ENCODE assay signal across 19 cellular contexts in the genomic region with DNA sequence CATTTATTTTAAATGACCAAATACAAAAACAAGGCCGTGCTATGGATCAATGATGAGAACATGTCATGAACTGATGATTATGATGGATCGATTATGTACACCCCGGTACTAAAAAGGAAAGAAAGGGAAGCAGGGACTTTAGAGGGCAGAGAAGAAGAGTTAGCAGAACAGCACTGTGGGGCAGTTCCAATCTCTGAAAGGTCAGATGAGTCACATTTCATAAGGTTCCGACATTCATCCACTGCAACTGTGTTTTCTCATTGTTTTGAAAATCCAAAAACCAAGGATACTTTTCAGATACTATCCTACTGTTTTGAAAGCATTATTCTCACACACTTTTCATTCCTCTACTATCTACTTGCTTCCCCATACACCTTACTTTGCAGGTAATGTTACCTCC.
DNase-seq lines count a peak whose midpoint lies in the region; ATAC-seq and TF ChIP-seq lines count a peak whose summit lies in the region.
"Had no signal": no experiment of that assay in that cellular context is flagged by ENCODE, and none has a peak within 500 bp of the region (broad histone marks: within the 10 kb centered on the region; RNA-seq: fewer than 3 reads in every experiment).

No MANE protein-coding gene starts in this region.

- 25 to 53% (median 45%) methylated on average over 4 of the region's 4 CpGs for WGBS in adrenal gland, 4 donors
- WGBS in gastroesophageal sphincter (ENCODE audit: low coverage in 1 of 2), 2 donors = 42 to 59% methylated on average over 2 to 4 of the region's 4 CpGs

- peak; percentile 53 for ATAC-seq in gastroesophageal sphincter
- ATAC-seq in sciatic nerve = peak; percentile 70
- no peak for ATAC-seq in GM21515 (IDR thresholded peaks at IDR 0.05; ENCODE audit: unreplicated experiment)
- ATAC-seq: activated T-helper 17 cell treated with anti-CD3 and anti-CD28 coated beads, Interleukin-2, amount 50 U/mL, for 72 hours; body of pancreas; left colon; stimulated activated effector memory CD8-positive, alpha-beta T cell treated with anti-CD3 and anti-CD28 coated beads, Interleukin-12 subunit alpha, Interleukin-12 subunit beta, amount 100 ng/mL, for 72 hours had no signal

- intact Hi-C loops in adrenal gland (cut with DNase I) (no loop called here), sciatic nerve (cut with DNase I) (no loop called here)

- no peak overlapping the region for H3K4me3 ChIP-seq in adrenal gland
- no peak overlapping the region for H3K4me3 ChIP-seq in gastroesophageal sphincter
- H3K4me3 ChIP-seq in HAP-1 = no peak overlapping the region
- H3K4me3 ChIP-seq: body of pancreas, MG63, thoracic aorta had no signal

- H3K9me3 ChIP-seq in adrenal gland (replicated peaks in 1 of 3) (no peaks in the 10 kb centered on the region), gastroesophageal sphincter (no peaks in the 10 kb centered on the region), HAP-1 (no peaks in the 10 kb centered on the region; the same call in 1 of the 2 replicates)
- H3K9me3 ChIP-seq: body of pancreas, MG63, thoracic aorta had no signal

- H3K36me3 ChIP-seq in adrenal gland (replicated peaks in 1 of 2) (no peaks in the 10 kb centered on the region), gastroesophageal sphincter (no peaks in the 10 kb centered on the region), HAP-1 (replicated peaks) (no peaks in the 10 kb centered on the region)
- H3K36me3 ChIP-seq: MG63, thoracic aorta had no signal

- TF ChIP-seq POLR2A in adrenal gland (IDR thresholded peaks at IDR 0.05) (no peak), gastroesophageal sphincter (IDR thresholded peaks at IDR 0.05) (no peak)

- no peak for TF ChIP-seq EP300 in gastroesophageal sphincter (IDR thresholded peaks at IDR 0.05)

- TF ChIP-seq CTCF in adrenal gland (IDR thresholded peaks at IDR 0.05) (no peak), gastroesophageal sphincter (IDR thresholded peaks at IDR 0.05) (no peak), GM13977 (IDR thresholded peaks at IDR 0.05; ENCODE audit: extremely low read depth, insufficient read depth, missing control alignments) (no peak)

- in situ Hi-C loops in HAP-1 (cut with MboI; ENCODE audit: low sequenced_read_pairs) = no loop called here
- in situ Hi-C loops in GM13977 (cut with MboI; ENCODE audit: low pct_unique_long_range_greater_than_20kb, low sequenced_read_pairs, unreplicated experiment) = no loop called here

- peak overlapping the region in 3 of 5 donors; percentile 0 to 32 (median 32) for H3K27ac ChIP-seq in adrenal gland
- peak overlapping the region; percentile 19 to 43 (median 29) for H3K27ac ChIP-seq in gastroesophageal sphincter
- H3K27ac ChIP-seq: HL-60, thoracic aorta had no signal

- H3K27me3 ChIP-seq in adrenal gland = no peaks in the 10 kb centered on the region
- no peaks in the 10 kb centered on the region for H3K27me3 ChIP-seq in gastroesophageal sphincter
- no peaks in the 10 kb centered on the region for H3K27me3 ChIP-seq in HAP-1 (ENCODE audit: low read depth)
- H3K27me3 ChIP-seq: body of pancreas, MG63 had no signal

- peak; percentile 23 for DNase-seq in EL
- peak in 4 of 7 donors; percentile 10 to 21 (median 14) for DNase-seq in adrenal gland
- no peak for DNase-seq in sciatic nerve (ENCODE audit: low spot score)
- no peak for DNase-seq in HAP-1 (ENCODE audit: low spot score in 2 of 2)
- no peak for DNase-seq in GM13977 (ENCODE audit: low spot score)
- no peak for DNase-seq in SKM-1 (lab: John Stamatoyannopoulos, UW; ENCODE audit: unreplicated experiment)
- DNase-seq: activated CD4-positive, alpha-beta T cell treated with anti-CD3 and anti-CD28 coated beads for 48 hours; body of pancreas; DMS 273 treated with DMSO at 0.1 percent for 48 hours; left colon; MG63; NCI-H1694; NCI-H2171 treated with DMSO at 0.1 percent for 48 hours had no signal

- H3K4me1 ChIP-seq in adrenal gland (replicated peaks in 1 of 2) = peaks cover 9 to 12% of the 10 kb centered on the region in 2 donors
- H3K4me1 ChIP-seq in gastroesophageal sphincter = peaks cover 3 to 37% (median 15%) of the 10 kb centered on the region in 3 donors
- no peaks in the 10 kb centered on the region for H3K4me1 ChIP-seq in HAP-1

Comparison
In these comparisons a context has a peak if more than half of its experiments do, and no peak if none do; other contexts are left out.
1. DNase-seq: peak in EL (single experiment) and adrenal gland (4 of 7); none in sciatic nerve (single experiment), HAP-1 (0 of 2), GM13977 (single experiment) and SKM-1 (single experiment).